ENCODE assay signal across 24 cellular contexts in genomic region chr14:30528119-30528518, GRCh38. TPM values are rescaled to one million over a fixed set of nuclear protein-coding genes. Genes with fewer than 3 reads are reported as not detected.
DNase-seq lines count a peak whose midpoint lies in the region; ATAC-seq, FAIRE-seq and TF ChIP-seq lines count a peak whose summit lies in the region.
"Had no signal": no experiment of that assay in that cellular context is flagged by ENCODE, and none has a peak within 500 bp of the region (broad histone marks: within the 10 kb centered on the region; RNA-seq: fewer than 3 reads in every experiment).

No MANE protein-coding gene starts in this region.

- H3K9me3 ChIP-seq in right cardiac atrium (ENCODE audit: control insufficient read depth, low read length): no peaks in the 10 kb centered on the region
- H3K9me3 ChIP-seq in GM12878 (replicated peaks; ENCODE audit: control insufficient read depth, insufficient read depth, low read length): no peaks in the 10 kb centered on the region
- no peaks in the 10 kb centered on the region for H3K9me3 ChIP-seq in thyroid gland
- no peaks in the 10 kb centered on the region for H3K9me3 ChIP-seq in gastrocnemius medialis

- H3K27me3 ChIP-seq in right cardiac atrium (ENCODE audit: control insufficient read depth, insufficient read depth) (no peaks in the 10 kb centered on the region), GM12878 (replicated peaks in 1 of 2; ENCODE audit: control insufficient read depth in 2 of 2, insufficient read depth in 2 of 2, low read length in 1 of 2) (no peaks in the 10 kb centered on the region), thyroid gland (no peaks in the 10 kb centered on the region), gastrocnemius medialis (no peaks in the 10 kb centered on the region)

- no peak for TF ChIP-seq RAD21 in GM12878 (IDR thresholded peaks at IDR 0.05; ENCODE audit: insufficient read depth, low read depth, low read length)

- H3K4me3 ChIP-seq in right cardiac atrium (ENCODE audit: low read length): no peak overlapping the region
- H3K4me3 ChIP-seq in GM12878: no peak overlapping the region
- no peak overlapping the region for H3K4me3 ChIP-seq in thyroid gland (replicated peaks in 1 of 3)
- H3K4me3 ChIP-seq in gastrocnemius medialis: no peak overlapping the region

- ATAC-seq in Right ventricle myocardium inferior (no peak), right cardiac atrium (no peak), GM12878 (no peak), gastrocnemius medialis (no peak)
- ATAC-seq: PC-3, T-cell had no signal

- intact Hi-C loops in Right ventricle myocardium inferior (cut with DNase I) (no loop called here), right cardiac atrium (cut with DNase I) (loop anchor here in 1 of 4 donors (10.0 kb wide), 1 partner anchor 153 kb away; no protein-coding TSS in a partner anchor), GM12878 (cut with micrococcal nuclease; ENCODE audit: unreplicated experiment) (no loop called here), thyroid gland (cut with DNase I) (loop anchor here (10.0 kb wide), 1 partner anchor 153 kb away; no protein-coding TSS in a partner anchor), gastrocnemius medialis (cut with DNase I; ENCODE audit: low total_unique reads) (no loop called here)

- CTCF ChIA-PET in GM12878 (lab: Yijun Ruan, JAX): no interaction called here

- H3K27ac ChIP-seq in right cardiac atrium (ENCODE audit: low read length) (no peak overlapping the region), GM12878 (ENCODE audit: control insufficient read depth, insufficient read depth) (no peak overlapping the region), thyroid gland (no peak overlapping the region), gastrocnemius medialis (no peak overlapping the region)
- H3K27ac ChIP-seq: C4-2B had no signal

- no peak overlapping the region for H2AFZ ChIP-seq in GM12878 (ENCODE audit: control insufficient read depth, low read depth, low read length)

- H3K4me1 ChIP-seq in right cardiac atrium (ENCODE audit: control insufficient read depth, insufficient read depth, low read length) (no peaks in the 10 kb centered on the region), GM12878 (ENCODE audit: control insufficient read depth, insufficient read depth, low read length) (no peaks in the 10 kb centered on the region), thyroid gland (no peaks in the 10 kb centered on the region), gastrocnemius medialis (no peaks in the 10 kb centered on the region)

- H3K79me2 ChIP-seq in GM12878 (ENCODE audit: control insufficient read depth, insufficient read depth, low read length): no peaks in the 10 kb centered on the region

- H3K9ac ChIP-seq in GM12878 (ENCODE audit: control insufficient read depth, insufficient read depth, low read length): no peak overlapping the region

- RAD21 ChIA-PET in GM12878 (lab: Charles Lee; ENCODE audit: unreplicated experiment): no interaction called here

- POLR2A ChIA-PET in GM12878 (lab: Charles Lee): no interaction called here

- TF ChIP-seq EP300 in GM12878 (IDR thresholded peaks at IDR 0.05; ENCODE audit: borderline replicate concordance in 1 of 2, control insufficient read depth in 1 of 2, low read depth in 2 of 2, low read length in 2 of 2): no peak

- BruUV-seq in GM12878 (replicated peaks; lab: Mats Ljungman, UMichigan): no TSS peak

- H4K20me1 ChIP-seq in GM12878 (ENCODE audit: control insufficient read depth, insufficient read depth): no peaks in the 10 kb centered on the region

- in situ Hi-C loops in GM12878 (cut with MboI): no loop called here
- in situ Hi-C loops in gastrocnemius medialis (cut with MboI; ENCODE audit: low sequenced_read_pairs in 4 of 4): no loop called here

- no peak for TF ChIP-seq CTCF in GM12878 (IDR thresholded peaks at IDR 0.05 in 2 of 3, conservative IDR thresholded peaks at IDR 0.05 in 1 of 3; ENCODE audit: control insufficient read depth in 2 of 3, extremely low read depth in 1 of 3, insufficient read depth in 1 of 3, low read depth in 3 of 3, low read length in 3 of 3)
- no peak for TF ChIP-seq CTCF in thyroid gland (IDR thresholded peaks at IDR 0.05)
- TF ChIP-seq CTCF in gastrocnemius medialis (IDR thresholded peaks at IDR 0.05 in 4 of 5, conservative IDR thresholded peaks at IDR 0.05 in 1 of 5): no peak

- WGBS in right cardiac atrium: 72% methylated on average over 5 of the region's 5 CpGs
- 48% methylated on average over 5 of the region's 5 CpGs for WGBS in GM12878 (ENCODE audit: insufficient coverage, insufficient replicate concordance, low lambda C conversion rate, missing lambda C conversion rate)
- 91 to 96% methylated on average over 4 to 5 of the region's 5 CpGs for WGBS in thyroid gland, 2 donors

- H3K36me3 ChIP-seq in GM12878 (ENCODE audit: control insufficient read depth in 2 of 2, insufficient read depth in 2 of 2, low read length in 1 of 2) (no peaks in the 10 kb centered on the region), thyroid gland (no peaks in the 10 kb centered on the region), gastrocnemius medialis (no peaks in the 10 kb centered on the region)

- SMC1A ChIA-PET in GM12878 (lab: Charles Lee; ENCODE audit: uncharacterized antibody, unreplicated experiment): no interaction called here

- no peak overlapping the region for H3K4me2 ChIP-seq in GM12878 (ENCODE audit: control insufficient read depth, insufficient read depth)

- FAIRE-seq in HTR-8/SVneo (lab: Jason Lieb, UNC) (peak; percentile 33), GM12878 (lab: Jason Lieb, UNC) (no peak)

- DNase-seq in Right ventricle myocardium inferior (ENCODE audit: missing footprints) (peak; percentile 33), right cardiac atrium (no peak), HTR-8/SVneo (ENCODE audit: insufficient read length, low spot score) (no peak), GM12878 (ENCODE audit: low read depth, low spot score) (no peak), islet precursor cell (peak; percentile 53), thyroid gland (no peak), NCI-H524 (lab: John Stamatoyannopoulos, UW) (no peak), gastrocnemius medialis (no peak)
- DNase-seq: 8988T; Calu3; CD8-positive, alpha-beta memory T cell; DMS153; GDM1; GOT3; HFFc6; IMR-90; NCI-H1694; NCI-H2081; NCI-H2171 treated with DMSO at 0.1 percent for 48 hours; NCI-H526 treated with DMSO at 0.1 percent for 48 hours; PC-3; SHP77 treated with DMSO at 0.1 percent for 48 hours; T-cell had no signal

- TF ChIP-seq POLR2A in GM12878 (IDR thresholded peaks at IDR 0.05; ENCODE audit: low read depth, low read length): no peak
- no peak for TF ChIP-seq POLR2A in thyroid gland (IDR thresholded peaks at IDR 0.05)
- no peak for TF ChIP-seq POLR2A in gastrocnemius medialis (IDR thresholded peaks at IDR 0.05)

TF ChIP-seq in GM12878, 131 proteins besides CTCF, POLR2A, EP300 and RAD21:
- TF ChIP-seq REST (IDR thresholded peaks at IDR 0.05; ENCODE audit: low read depth, low read length) (peak; percentile 47; the same call in 1 of the 2 replicates), STAT1 (conservative IDR thresholded peaks at IDR 0.05) (no peak)

RNA-seq across cellular contexts. Expression of gene G2E3, which starts 30.8 kb away (rescaled TPM):
- 6.9 TPM for total RNA-seq in Right ventricle myocardium inferior
- 10 to 100 TPM in 3 of 4 donors, 1 to 10 TPM in 1; 9.1 to 12.2 (median 11.5) TPM for total RNA-seq in right cardiac atrium
- polyA plus RNA-seq in right cardiac atrium: 3.3 TPM
- total RNA-seq in GM12878 (2013; cell fraction: nucleolus; rRNA removed): 82.2 and 99.3 TPM in 2 replicates
- 11.9 and 15.0 TPM in 2 replicates for total RNA-seq in GM12878 (2014; rRNA removed)
- total RNA-seq in GM12878 (2014; rRNA removed; fragmentation: Illumina TruSeq; extraction: Trizol): 19.7 and 20.4 TPM in 2 replicates
- total RNA-seq in GM12878 (2021): 20.1 and 22.6 TPM in 2 replicates
- 2.9 TPM for polyA plus RNA-seq in GM12878 (2011; ENCODE audit: low read depth)
- polyA plus RNA-seq in GM12878 (2011; rRNA removed): 24.2 and 43.6 TPM in 2 replicates
- polyA plus RNA-seq in GM12878 (2011; cell fraction: cytosol; rRNA removed): 5.2 and 7.4 TPM in 2 replicates
- 15.5 and 18.5 TPM in 2 replicates for polyA plus RNA-seq in GM12878 (2011; cell fraction: nucleus; rRNA removed)
- 5.1 and 8.2 TPM in 2 replicates for polyA plus RNA-seq in GM12878 (2012)
- polyA plus RNA-seq in GM12878 (2014; fragmentation: Illumina TruSeq; extraction: Trizol): 16.1 and 19.3 TPM in 2 replicates
- polyA plus RNA-seq in GM12878 (2014; fragmentation: Nextera tagmentation; extraction: Ambion mirVana): 10 to 100 TPM; 15.0 to 38.0 TPM
- polyA plus RNA-seq in GM12878 (2014; rRNA removed): 8.8 and 10.0 TPM in 2 replicates
- polyA plus RNA-seq in GM12878 (2016; fragmentation: Nextera tagmentation; extraction: Ambion mirVana): 10 to 100 TPM; 22.7 to 29.6 TPM
- 13.8 and 20.5 TPM in 2 replicates for polyA minus RNA-seq in GM12878 (2011; rRNA and poly(A)+ RNA removed)
- polyA minus RNA-seq in GM12878 (2011; cell fraction: cytosol; rRNA and poly(A)+ RNA removed): 9.2 and 11.6 TPM in 2 replicates
- polyA minus RNA-seq in GM12878 (2011; cell fraction: nucleus; rRNA and poly(A)+ RNA removed): 18.5 and 31.0 TPM in 2 replicates
- total RNA-seq in thyroid gland: 10 to 100 TPM in 2 of 4 donors, 1 to 10 TPM in 2; 9.5 to 17.5 (median 10.7) TPM
- 1 to 10 TPM; 3.3 to 5.4 (median 4.4) TPM for total RNA-seq in gastrocnemius medialis

Comparison
In these comparisons a context has a peak if more than half of its experiments do, and no peak if none do; other contexts are left out.
1. DNase-seq: peak in Right ventricle myocardium inferior (single experiment) and islet precursor cell (single experiment); none in right cardiac atrium (0 of 3), HTR-8/SVneo (single experiment), GM12878 (single experiment), thyroid gland (0 of 2), NCI-H524 (0 of 2) and gastrocnemius medialis (0 of 2).